8 cellular contexts compared by ENCODE assay signal in the genomic region with DNA sequence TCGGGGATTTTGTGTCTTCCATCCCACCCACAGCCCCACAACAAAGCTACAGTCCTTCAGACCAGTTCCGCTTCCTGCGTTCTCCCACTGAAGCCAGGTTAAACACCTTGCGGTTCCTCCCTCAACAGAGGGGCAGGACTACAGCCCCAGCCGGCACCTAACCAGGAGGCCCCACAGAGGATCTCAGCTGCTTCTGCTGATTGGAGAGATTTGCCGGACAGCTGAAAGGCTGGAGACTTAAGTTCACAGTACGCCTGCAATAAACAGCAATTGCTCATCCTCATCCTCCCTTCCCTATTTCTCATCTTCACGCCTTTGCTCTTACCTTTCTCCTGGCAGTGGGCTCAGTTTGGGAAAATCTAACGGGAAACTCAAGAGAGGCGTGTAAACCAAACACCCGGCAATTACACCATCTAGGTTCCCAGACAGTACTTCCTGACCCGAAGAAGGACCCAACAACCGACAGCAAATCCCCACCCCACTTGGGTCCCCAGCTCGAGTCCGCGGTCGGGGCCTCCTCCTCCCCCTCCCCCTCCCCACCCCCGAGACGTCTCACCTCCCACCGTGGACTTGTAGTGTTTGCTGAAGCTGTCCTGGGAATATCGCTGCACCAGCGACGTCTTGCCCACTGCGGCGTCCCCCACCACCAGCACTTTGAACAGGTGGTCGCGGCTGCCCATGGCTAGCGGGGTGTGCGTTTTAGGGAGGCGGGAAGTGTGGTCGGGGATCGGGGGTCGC. TPM values are rescaled to one million over a fixed set of nuclear protein-coding genes. Genes with fewer than 3 reads are reported as not detected.
DNase-seq lines count a peak whose midpoint lies in the region; ATAC-seq, FAIRE-seq and TF ChIP-seq lines count a peak whose summit lies in the region.

No MANE protein-coding gene starts in this region.

- dilution Hi-C loops in keratinocyte (cut with MboI; ENCODE audit: extremely low pct_ligation_motif_present, low sequenced_read_pairs) = no loop called here

- no peak for TF ChIP-seq RAD21 in SK-N-SH (IDR thresholded peaks at IDR 0.05; ENCODE audit: low read length)

- CTCF ChIA-PET in SK-N-SH (lab: Yijun Ruan, JAX) = interaction anchor here (1.0 to 7.8 kb wide), 7 partner anchors 17 to 289 kb away, joined by 3 to 37 read pairs (median 5); no protein-coding TSS in a partner anchor

- ATAC-seq in GM21786 (IDR thresholded peaks at IDR 0.05; ENCODE audit: unreplicated experiment) = peak; percentile 28
- no peak for ATAC-seq in GM18873 (IDR thresholded peaks at IDR 0.05; ENCODE audit: low FRiP score, unreplicated experiment)

- FAIRE-seq in keratinocyte (lab: Jason Lieb, UNC) = no peak

- H2AFZ ChIP-seq in SK-N-SH (ENCODE audit: low read depth) (peak overlapping the region; percentile 98), keratinocyte (ENCODE audit: control insufficient read depth, low read length) (peak overlapping the region; percentile 87)

- no peak for TF ChIP-seq EP300 in SK-N-SH (IDR thresholded peaks at IDR 0.05; ENCODE audit: borderline replicate concordance in 1 of 2, low read depth in 1 of 2, low read length in 1 of 2)

- H3K9ac ChIP-seq in BLaER1 treated with 17β-estradiol and CSF1 and Interleukin-3, amounts not matched to agents 10 nM and 100 nM = peak overlapping the region; percentile 70 to 89 (median 82)
- H3K9ac ChIP-seq in SK-N-SH = peak overlapping the region; percentile 71
- H3K9ac ChIP-seq in keratinocyte (ENCODE audit: control insufficient read depth, extremely low read depth, insufficient read depth, low read length) = peak overlapping the region; percentile 83

- 31% methylated on average over 33 of the region's 33 CpGs for WGBS in SK-N-SH (ENCODE audit: low lambda C conversion rate)

- POLR2A ChIA-PET in SK-N-SH (lab: Yijun Ruan, JAX) = interaction anchor here (0.9 kb wide), 1 partner anchor 60 kb away, joined by 4 read pairs; no protein-coding TSS in a partner anchor

- TF ChIP-seq CTCF in SK-N-SH (IDR thresholded peaks at IDR 0.05) (no peak), keratinocyte (optimal IDR thresholded peaks at IDR 0.05 in 1 of 3, IDR thresholded peaks at IDR 0.05 in 1 of 3, conservative IDR thresholded peaks at IDR 0.05 in 1 of 3; ENCODE audit: extremely low read depth in 1 of 3, insufficient read depth in 2 of 3, low read length in 3 of 3) (no peak)

- H4K20me1 ChIP-seq in BLaER1 treated with 17β-estradiol and CSF1 and Interleukin-3, amounts not matched to agents 10 nM and 100 nM = peaks cover 0 to 18% (median 0%) of the 10 kb centered on the region in 11 experiments; a peak in 2 of 22 replicates
- no peaks in the 10 kb centered on the region for H4K20me1 ChIP-seq in SK-N-SH (ENCODE audit: insufficient read depth)
- no peaks in the 10 kb centered on the region for H4K20me1 ChIP-seq in keratinocyte (ENCODE audit: control insufficient read depth, extremely low read depth, insufficient read depth, low read length)

- H3K27ac ChIP-seq in BLaER1 treated with 17β-estradiol and CSF1 and Interleukin-3, amounts not matched to agents 10 nM and 100 nM = peak overlapping the region; percentile 60 to 85 (median 73)
- H3K27ac ChIP-seq in SK-N-SH (ENCODE audit: low read depth in 2 of 2, low read length in 1 of 2) = no peak overlapping the region
- H3K27ac ChIP-seq in keratinocyte (ENCODE audit: control insufficient read depth, insufficient read depth, low read length) = peak overlapping the region; percentile 48

- peak; percentile 45 for DNase-seq in SK-N-SH
- DNase-seq in astrocyte of the hippocampus (ENCODE audit: low read depth, low spot score) = peak; percentile 12
- no peak for DNase-seq in keratinocyte (ENCODE audit: low read depth, low spot score)
- peak; percentile 32 to 39 for DNase-seq in stimulated activated CD4-positive, alpha-beta T cell treated with anti-CD3 and anti-CD28 coated beads, Interleukin-2, amount 100 ng/mL, for 24 hours
- no peak for DNase-seq in NCI-H2081 (lab: John Stamatoyannopoulos, UW)

- H3K4me2 ChIP-seq in BLaER1 treated with 17β-estradiol and CSF1 and Interleukin-3, amounts not matched to agents 10 nM and 100 nM = peak overlapping the region; percentile 85 to 99 (median 97)
- H3K4me2 ChIP-seq in SK-N-SH = peak overlapping the region; percentile 94
- peak overlapping the region; percentile 96 for H3K4me2 ChIP-seq in keratinocyte (ENCODE audit: control insufficient read depth, extremely low read depth, insufficient read depth, low read depth, low read length)

- H3K4me1 ChIP-seq in BLaER1 treated with 17β-estradiol and CSF1 and Interleukin-3, amounts not matched to agents 10 nM and 100 nM = peaks cover 32 to 68% (median 49%) of the 10 kb centered on the region in 10 experiments
- H3K4me1 ChIP-seq in SK-N-SH (ENCODE audit: control insufficient read depth in 1 of 2, insufficient read depth in 2 of 2, low read depth in 1 of 2, low read length in 1 of 2) = peaks cover 0 to 6% of the 10 kb centered on the region in 2 experiments; a peak in 1 of 4 replicates
- peaks cover 7% of the 10 kb centered on the region for H3K4me1 ChIP-seq in keratinocyte (ENCODE audit: control insufficient read depth, extremely low read depth, insufficient read depth, low read length)

- H3K9me3 ChIP-seq in BLaER1 treated with 17β-estradiol and CSF1 and Interleukin-3, amounts not matched to agents 10 nM and 100 nM (replicated peaks in 1 of 11) = peaks cover 0 to 15% (median 0%) of the 10 kb centered on the region in 11 experiments; a peak in 7 of 22 replicates
- H3K9me3 ChIP-seq in SK-N-SH (no peaks in the 10 kb centered on the region), keratinocyte (ENCODE audit: control insufficient read depth, low read depth, low read length) (no peaks in the 10 kb centered on the region)

- peaks cover 7 to 35% (median 32%) of the 10 kb centered on the region in 11 experiments; a peak in 20 of 22 replicates for H3K27me3 ChIP-seq in BLaER1 treated with 17β-estradiol and CSF1 and Interleukin-3, amounts not matched to agents 10 nM and 100 nM
- H3K27me3 ChIP-seq in SK-N-SH (ENCODE audit: insufficient read depth) (no peaks in the 10 kb centered on the region; the same call in 1 of the 2 replicates), keratinocyte (ENCODE audit: control insufficient read depth, extremely low read depth, insufficient read depth, low read length) (no peaks in the 10 kb centered on the region)

- no peaks in the 10 kb centered on the region for H3K9me1 ChIP-seq in keratinocyte (ENCODE audit: control insufficient read depth, extremely low read depth, insufficient read depth, low read length)

- H3K9me2 ChIP-seq in SK-N-SH = no peaks in the 10 kb centered on the region

- peaks cover 0 to 21% (median 0%) of the 10 kb centered on the region in 11 experiments; a peak in 8 of 22 replicates for H3K36me3 ChIP-seq in BLaER1 treated with 17β-estradiol and CSF1 and Interleukin-3, amounts not matched to agents 10 nM and 100 nM
- H3K36me3 ChIP-seq in SK-N-SH (replicated peaks in 1 of 2; ENCODE audit: control insufficient read depth in 1 of 2, insufficient read depth in 2 of 2, low read length in 1 of 2) = peaks cover 0 to 6% of the 10 kb centered on the region in 2 experiments
- H3K36me3 ChIP-seq in keratinocyte (ENCODE audit: control insufficient read depth in 2 of 2, extremely low read depth in 1 of 2, insufficient read depth in 2 of 2, low read length in 2 of 2) = peaks cover 2 to 8% of the 10 kb centered on the region in 2 experiments

- H3K79me2 ChIP-seq in SK-N-SH (ENCODE audit: insufficient read depth) = no peaks in the 10 kb centered on the region
- peaks cover 1% of the 10 kb centered on the region for H3K79me2 ChIP-seq in keratinocyte (ENCODE audit: control insufficient read depth, insufficient read depth, low read length)

- H3F3A ChIP-seq in SK-N-SH (replicated peaks; ENCODE audit: insufficient read depth) = no peaks in the 10 kb centered on the region

- peak overlapping the region; percentile 70 to 89 (median 78) for H3K4me3 ChIP-seq in BLaER1 treated with 17β-estradiol and CSF1 and Interleukin-3, amounts not matched to agents 10 nM and 100 nM
- H3K4me3 ChIP-seq in SK-N-SH (ENCODE audit: low read depth in 2 of 2, low read length in 1 of 2) (peak overlapping the region; percentile 88 to 94), keratinocyte (ENCODE audit: control insufficient read depth in 2 of 3, extremely low read depth in 1 of 3, insufficient read depth in 2 of 3, low read depth in 1 of 3, low read length in 3 of 3) (peak overlapping the region; percentile 78 to 96 (median 81))

RNA-seq across cellular contexts. Expression of a gene that starts 0.8 kb away (rescaled TPM):
- polyA plus RNA-seq in SK-N-SH (2012; rRNA removed) (9.2 and 9.8 TPM in 2 replicates), keratinocyte (26.7 to 28.0 TPM (median 27.3 TPM) in 3 replicates)
- 9.0 and 11.1 TPM in 2 replicates for polyA plus RNA-seq in SK-N-SH (2012; cell fraction: cytosol; rRNA removed)
- polyA plus RNA-seq in SK-N-SH (2012; cell fraction: nucleus; rRNA removed) = 9.0 and 12.2 TPM in 2 replicates
- 6.2 TPM for polyA plus RNA-seq in keratinocyte (2011; ENCODE audit: low read depth)
- polyA plus RNA-seq in keratinocyte (2011; cell fraction: cytosol; rRNA removed) = 23.7 and 28.5 TPM in 2 replicates
- 28.4 and 29.1 TPM in 2 replicates for polyA plus RNA-seq in keratinocyte (2011; cell fraction: nucleus; rRNA removed)
- polyA plus RNA-seq in keratinocyte (2012; ENCODE audit: low replicate concordance) = 12.5 and 27.2 TPM in 2 replicates
- polyA minus RNA-seq in keratinocyte = 16.1 to 17.9 TPM (median 17.0 TPM) in 3 replicates
- 21.7 TPM for polyA minus RNA-seq in keratinocyte (2011; cell fraction: cytosol; rRNA and poly(A)+ RNA removed)
- polyA minus RNA-seq in keratinocyte (2011; cell fraction: nucleus; rRNA and poly(A)+ RNA removed) = 10.8 and 17.6 TPM in 2 replicates

RNA-seq across cellular contexts. Expression of a gene that starts 24.5 kb away (rescaled TPM):
- polyA plus RNA-seq in SK-N-SH (2012; rRNA removed) (25.4 and 35.3 TPM in 2 replicates), keratinocyte (38.0 to 71.6 TPM (median 46.1 TPM) in 3 replicates)
- 46.4 and 53.5 TPM in 2 replicates for polyA plus RNA-seq in SK-N-SH (2012; cell fraction: cytosol; rRNA removed)
- polyA plus RNA-seq in SK-N-SH (2012; cell fraction: nucleus; rRNA removed) = 5.6 and 15.0 TPM in 2 replicates
- 118 TPM for polyA plus RNA-seq in keratinocyte (2011; ENCODE audit: low read depth)
- polyA plus RNA-seq in keratinocyte (2011; cell fraction: cytosol; rRNA removed) = 30.6 and 49.2 TPM in 2 replicates
- 23.5 and 31.6 TPM in 2 replicates for polyA plus RNA-seq in keratinocyte (2011; cell fraction: nucleus; rRNA removed)
- polyA plus RNA-seq in keratinocyte (2012; ENCODE audit: low replicate concordance) = 29.2 and 63.3 TPM in 2 replicates
- 38.1 to 114 TPM (median 66.3 TPM) in 3 replicates for polyA minus RNA-seq in keratinocyte
- 49.5 TPM for polyA minus RNA-seq in keratinocyte (2011; cell fraction: cytosol; rRNA and poly(A)+ RNA removed)
- polyA minus RNA-seq in keratinocyte (2011; cell fraction: nucleus; rRNA and poly(A)+ RNA removed) = 26.7 and 61.1 TPM in 2 replicates

RNA-seq across cellular contexts. Expression of a gene that starts 38.6 kb away (rescaled TPM):
- 18.3 and 25.1 TPM in 2 replicates for polyA plus RNA-seq in SK-N-SH (2012; rRNA removed)
- polyA plus RNA-seq in SK-N-SH (2012; cell fraction: cytosol; rRNA removed) = 16.6 and 18.3 TPM in 2 replicates
- 17.8 and 28.3 TPM in 2 replicates for polyA plus RNA-seq in SK-N-SH (2012; cell fraction: nucleus; rRNA removed)
- 11.0 to 22.5 TPM (median 21.7 TPM) in 3 replicates for polyA plus RNA-seq in keratinocyte
- polyA plus RNA-seq in keratinocyte (2011; ENCODE audit: low read depth) = 5.5 TPM
- 10.9 and 15.4 TPM in 2 replicates for polyA plus RNA-seq in keratinocyte (2011; cell fraction: cytosol; rRNA removed)
- polyA plus RNA-seq in keratinocyte (2011; cell fraction: nucleus; rRNA removed) = 30.7 and 33.9 TPM in 2 replicates
- polyA plus RNA-seq in keratinocyte (2012; ENCODE audit: low replicate concordance) = 11.5 and 15.7 TPM in 2 replicates
- polyA minus RNA-seq in keratinocyte = 10.0 to 23.1 TPM (median 14.9 TPM) in 3 replicates
- polyA minus RNA-seq in keratinocyte (2011; cell fraction: cytosol; rRNA and poly(A)+ RNA removed) = 6.9 TPM
- 10.8 and 15.1 TPM in 2 replicates for polyA minus RNA-seq in keratinocyte (2011; cell fraction: nucleus; rRNA and poly(A)+ RNA removed)

Comparison
In these comparisons a context has a peak if more than half of its experiments do, and no peak if none do; other contexts are left out.
1. H3K27ac ChIP-seq: peak in BLaER1 treated with 17β-estradiol and CSF1 and Interleukin-3, amounts not matched to agents 10 nM and 100 nM (11 of 11) and keratinocyte (single experiment); none in SK-N-SH (0 of 2).
2. DNase-seq: peak in SK-N-SH (single experiment), astrocyte of the hippocampus (single experiment) and stimulated activated CD4-positive, alpha-beta T cell treated with anti-CD3 and anti-CD28 coated beads, Interleukin-2, amount 100 ng/mL, for 24 hours (2 of 2); none in keratinocyte (single experiment) and NCI-H2081 (0 of 2).
3. Peak in every context shown above with its lines, with median percentiles within 50 percentile points of each other: H3K4me2 ChIP-seq, H3K4me3 ChIP-seq and H3K9ac ChIP-seq.